Comparison of ENCODE assay signal across 22 cellular contexts in the genomic region with DNA sequence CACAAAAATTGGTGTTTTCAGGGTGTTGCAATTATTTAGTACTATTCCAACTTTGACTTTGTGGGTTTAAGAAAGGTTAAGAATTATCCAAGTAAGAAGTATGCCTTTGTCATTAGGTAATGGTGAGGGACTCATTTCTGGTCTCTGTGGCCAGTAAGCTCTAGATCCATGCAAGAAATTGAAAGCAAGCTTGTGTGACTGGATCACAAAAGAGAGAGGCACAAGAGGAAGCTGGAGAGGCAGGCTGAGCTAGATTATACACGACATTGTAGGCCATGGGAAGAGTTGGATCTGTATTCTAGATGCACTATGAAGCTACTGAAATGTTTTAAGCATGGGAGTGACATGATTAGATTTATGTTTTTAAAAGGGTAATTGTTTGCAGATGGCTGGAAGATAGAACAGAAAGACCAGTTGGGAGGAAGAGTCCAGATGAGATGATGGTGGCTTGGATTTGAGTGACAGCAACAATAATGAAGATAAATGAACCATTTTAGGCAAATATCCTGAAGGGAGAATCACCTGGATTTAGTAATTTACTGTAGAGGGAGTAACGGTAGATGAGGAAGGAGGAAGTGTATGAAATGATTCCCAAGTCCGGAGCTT. TPM values are rescaled to one million over a fixed set of nuclear protein-coding genes. Genes with fewer than 3 reads are reported as not detected.
A peak's percentile ranks its signal among the peaks of the same experiment; 100 is the strongest.
DNase-seq lines count a peak whose midpoint lies in the region; ATAC-seq and TF ChIP-seq lines count a peak whose summit lies in the region.
"Had no signal": no experiment of that assay in that cellular context is flagged by ENCODE, and none has a peak within 500 bp of the region (broad histone marks: within the 10 kb centered on the region; RNA-seq: fewer than 3 reads in every experiment).

No MANE protein-coding gene starts in this region.

- H3K27me3 ChIP-seq in ascending aorta (no peaks in the 10 kb centered on the region), muscle layer of colon (ENCODE audit: control insufficient read depth in 1 of 2, insufficient read depth in 2 of 2, low read length in 2 of 2) (no peaks in the 10 kb centered on the region), tibial artery (no peaks in the 10 kb centered on the region)
- H3K27me3 ChIP-seq: foreskin keratinocyte, neutrophil had no signal

- DNase-seq in HFFc6, result no peak
- no peak for DNase-seq in ascending aorta (ENCODE audit: low spot score in 2 of 2)
- DNase-seq in tibial artery, result no peak
- no peak for DNase-seq in HCEC 1CT
- DNase-seq in foreskin fibroblast, result no peak
- DNase-seq: activated CD4-positive, alpha-beta T cell treated with anti-CD3 and anti-CD28 coated beads for 36 hours; activated naive CD4-positive, alpha-beta T cell treated with anti-CD3 and anti-CD28 coated beads, Interleukin-2, amount 50 U/mL, for 16 hours; activated T-cell treated with anti-CD3 and anti-CD28 coated beads, Interleukin-2, amount 50 U/mL, for 72 hours; CD8-positive, alpha-beta T cell; DMS53; foreskin keratinocyte; GF-D8; islet precursor cell; Karpas-422; NCI-H1694 treated with DMSO at 0.1 percent for 48 hours; NCI-H748 treated with DMSO at 0.1 percent for 48 hours; retina had no signal

- no peaks in the 10 kb centered on the region; the same call in 1 of the 2 replicates for H3K9me3 Mint-ChIP-seq in HFFc6
- H3K9me3 Mint-ChIP-seq: activated T-cell treated with anti-CD3 and anti-CD28 coated beads, Interleukin-2, amount 50 U/mL, for 72 hours; CD8-positive, alpha-beta T cell; central memory CD8-positive, alpha-beta T cell had no signal

- peaks cover 23 to 78% of the 10 kb centered on the region in 2 donors for H3K4me1 ChIP-seq in ascending aorta
- peaks cover 85% of the 10 kb centered on the region for H3K4me1 ChIP-seq in muscle layer of colon (ENCODE audit: insufficient read depth, low read length)
- peaks cover 0 to 98% (median 57%) of the 10 kb centered on the region in 4 donors for H3K4me1 ChIP-seq in tibial artery
- H3K4me1 ChIP-seq: foreskin keratinocyte had no signal

- TF ChIP-seq CTCF in HFFc6 (IDR thresholded peaks at IDR 0.05) (no peak), ascending aorta (IDR thresholded peaks at IDR 0.05) (no peak), tibial artery (IDR thresholded peaks at IDR 0.05) (no peak), foreskin fibroblast (IDR thresholded peaks at IDR 0.05; ENCODE audit: low read depth, low read length) (no peak)

- H3K27ac ChIP-seq in ascending aorta (peak overlapping the region; percentile 89), muscle layer of colon (ENCODE audit: low read depth, low read length) (peak overlapping the region; percentile 43), tibial artery (peak overlapping the region; percentile 83 to 89)
- H3K27ac ChIP-seq: foreskin keratinocyte, neutrophil had no signal

- no peaks in the 10 kb centered on the region for H3K36me3 ChIP-seq in ascending aorta
- H3K36me3 ChIP-seq in muscle layer of colon (ENCODE audit: insufficient read depth, low read length), result peaks cover 8% of the 10 kb centered on the region
- no peaks in the 10 kb centered on the region for H3K36me3 ChIP-seq in tibial artery
- H3K36me3 ChIP-seq: neutrophil had no signal

- H3K9me3 ChIP-seq in ascending aorta, result no peaks in the 10 kb centered on the region
- no peaks in the 10 kb centered on the region for H3K9me3 ChIP-seq in muscle layer of colon (ENCODE audit: low read length)
- H3K9me3 ChIP-seq in tibial artery, result no peaks in the 10 kb centered on the region
- H3K9me3 ChIP-seq: neutrophil had no signal

- intact Hi-C loops in ascending aorta (cut with DNase I) (loop anchor here (2.0 to 5.0 kb wide), 2 partner anchors 47 to 137 kb away; no protein-coding TSS in a partner anchor), tibial artery (cut with DNase I; ENCODE audit: low total_unique reads) (no loop called here)

- peaks cover 30% of the 10 kb centered on the region for H3K27me3 Mint-ChIP-seq in HFFc6 (ENCODE audit: insufficient read depth)
- H3K27me3 Mint-ChIP-seq: activated CD4-positive, alpha-beta T cell treated with anti-CD3 and anti-CD28 coated beads for 36 hours had no signal

- peak overlapping the region; percentile 20; the same call in 1 of the 2 replicates for H3K4me3 Mint-ChIP-seq in HFFc6
- H3K4me3 Mint-ChIP-seq: activated CD4-positive, alpha-beta T cell treated with anti-CD3 and anti-CD28 coated beads for 36 hours; activated T-cell treated with anti-CD3 and anti-CD28 coated beads, Interleukin-2, amount 50 U/mL, for 72 hours; CD8-positive, alpha-beta T cell; central memory CD8-positive, alpha-beta T cell had no signal

- H3K27ac Mint-ChIP-seq in HFFc6, result peak overlapping the region; percentile 71
- H3K27ac Mint-ChIP-seq: activated CD4-positive, alpha-beta T cell treated with anti-CD3 and anti-CD28 coated beads for 36 hours; activated T-cell treated with anti-CD3 and anti-CD28 coated beads, Interleukin-2, amount 50 U/mL, for 72 hours; CD8-positive, alpha-beta T cell had no signal

- no peak for ATAC-seq in GM18519 (IDR thresholded peaks at IDR 0.05; ENCODE audit: low FRiP score, unreplicated experiment)
- ATAC-seq: activated CD4-positive, alpha-beta T cell treated with anti-CD3 and anti-CD28 coated beads for 36 hours; activated T-cell treated with anti-CD3 and anti-CD28 coated beads, Interleukin-2, amount 50 U/mL, for 72 hours; CD8-positive, alpha-beta T cell; foreskin keratinocyte had no signal

- peaks cover 94% of the 10 kb centered on the region for H3K4me1 Mint-ChIP-seq in HFFc6 (ENCODE audit: low read depth)
- H3K4me1 Mint-ChIP-seq: activated CD4-positive, alpha-beta T cell treated with anti-CD3 and anti-CD28 coated beads for 36 hours; central memory CD8-positive, alpha-beta T cell had no signal

- H3K4me3 ChIP-seq in ascending aorta, result no peak overlapping the region
- H3K4me3 ChIP-seq in muscle layer of colon (ENCODE audit: low read depth in 1 of 2, low read length in 2 of 2), result no peak overlapping the region
- H3K4me3 ChIP-seq in tibial artery, result no peak overlapping the region
- no peak overlapping the region for H3K4me3 ChIP-seq in foreskin fibroblast (ENCODE audit: low read depth in 1 of 2, low read length in 2 of 2)
- H3K4me3 ChIP-seq: lung had no signal

- peaks cover 53% of the 10 kb centered on the region for H3K36me3 Mint-ChIP-seq in HFFc6 (ENCODE audit: low read depth)
- H3K36me3 Mint-ChIP-seq: CD8-positive, alpha-beta T cell had no signal

- no peak overlapping the region for H3K9ac ChIP-seq in muscle layer of colon (ENCODE audit: low read length)

RNA-seq across cellular contexts. Expression of a gene that starts 50.0 kb away (rescaled TPM):
- 1,000 to 10,000 TPM; 1,066 to 1,726 (median 1,102) TPM for total RNA-seq in HFFc6 (2021; fragmentation: NEBNext Ultra II Directional; extraction: Animal tissue kit (Norgen Biotek cat#: 25700))
- total RNA-seq in ascending aorta, result 352 TPM
- total RNA-seq: CD8-positive, alpha-beta T cell had no signal
